In genomic region chr3:75906555-75907112, GRCh38 we compare ENCODE assay signal across 9 cellular contexts.
A peak's percentile ranks its signal among the peaks of the same experiment; 100 is the strongest.
DNase-seq lines count a peak whose midpoint lies in the region; ATAC-seq and TF ChIP-seq lines count a peak whose summit lies in the region.
"Had no signal": no experiment of that assay in that cellular context is flagged by ENCODE, and none has a peak within 500 bp of the region (broad histone marks: within the 10 kb centered on the region; RNA-seq: fewer than 3 reads in every experiment).

No MANE protein-coding gene starts in this region.

- WGBS in lung, 2 donors = 2 to 4% methylated on average over 37 of the region's 37 CpGs

- no peaks in the 10 kb centered on the region for H3K27me3 Mint-ChIP-seq in activated T-helper 1 cell treated with anti-CD3 and anti-CD28 coated beads, Interleukin-12 subunit alpha, Interleukin-12 subunit beta, Interleukin-2, Interleukin-4 antibody, amounts not matched to agents 30 ng/mL and 10 ng/mL and 1 ng/mL, durations not matched to agents 14 hours and 24 hours and 36 hours (ENCODE audit: insufficient read depth)

- H3K4me1 Mint-ChIP-seq in activated T-helper 1 cell treated with anti-CD3 and anti-CD28 coated beads, Interleukin-12 subunit alpha, Interleukin-12 subunit beta, Interleukin-2, Interleukin-4 antibody, amounts not matched to agents 30 ng/mL and 10 ng/mL and 1 ng/mL, durations not matched to agents 14 hours and 24 hours and 36 hours (ENCODE audit: low read depth) = no peaks in the 10 kb centered on the region

- H3K27me3 ChIP-seq in lung (ENCODE audit: control insufficient read depth, insufficient read depth) = no peaks in the 10 kb centered on the region

- peaks cover 4% of the 10 kb centered on the region for H3K9me3 Mint-ChIP-seq in activated T-helper 1 cell treated with anti-CD3 and anti-CD28 coated beads, Interleukin-12 subunit alpha, Interleukin-12 subunit beta, Interleukin-2, Interleukin-4 antibody, amounts not matched to agents 30 ng/mL and 10 ng/mL and 1 ng/mL, durations not matched to agents 14 hours and 24 hours and 36 hours

- no peaks in the 10 kb centered on the region for H3K4me1 ChIP-seq in lung (ENCODE audit: control insufficient read depth in 2 of 2, insufficient read depth in 2 of 2, low read length in 2 of 2)

- H3K4me3 Mint-ChIP-seq in activated T-helper 1 cell treated with anti-CD3 and anti-CD28 coated beads, Interleukin-12 subunit alpha, Interleukin-12 subunit beta, Interleukin-2, Interleukin-4 antibody, amounts not matched to agents 30 ng/mL and 10 ng/mL and 1 ng/mL, durations not matched to agents 14 hours and 24 hours and 36 hours = no peak overlapping the region

- DNase-seq in AG10803 (ENCODE audit: low read depth) (peak; percentile 0), NCI-H1105 (lab: John Stamatoyannopoulos, UW) (peak; percentile 25), caudate nucleus (lab: John Stamatoyannopoulos, UW) (peak in 36 of 61 donors; percentile 0 to 58 (median 18)), lung (ENCODE audit: low spot score) (no peak), T-helper 9 cell (no peak)
- DNase-seq in activated T-helper 1 cell treated with anti-CD3 and anti-CD28 coated beads, Interleukin-12 subunit alpha, Interleukin-12 subunit beta, Interleukin-2, Interleukin-4 antibody, amounts not matched to agents 30 ng/mL and 10 ng/mL and 1 ng/mL, durations not matched to agents 14 hours and 24 hours and 36 hours (ENCODE audit: low spot score) = no peak
- DNase-seq in activated CD4-positive, alpha-beta T cell treated with anti-CD3 and anti-CD28 coated beads, Interleukin-2, amount 50 U/mL, for 48 hours = no peak
- DNase-seq: dermis blood vessel endothelial cell had no signal

- H3K27ac Mint-ChIP-seq in activated T-helper 1 cell treated with anti-CD3 and anti-CD28 coated beads, Interleukin-12 subunit alpha, Interleukin-12 subunit beta, Interleukin-2, Interleukin-4 antibody, amounts not matched to agents 30 ng/mL and 10 ng/mL and 1 ng/mL, durations not matched to agents 14 hours and 24 hours and 36 hours = no peak overlapping the region

- no peaks in the 10 kb centered on the region for H3K36me3 ChIP-seq in lung (ENCODE audit: control insufficient read depth in 2 of 2, insufficient read depth in 2 of 2, low read length in 2 of 2)

- ATAC-seq in lung (ENCODE audit: insufficient read depth, low FRiP score) = peak; percentile 64
- ATAC-seq in GM18861 (IDR thresholded peaks at IDR 0.05; ENCODE audit: unreplicated experiment) = no peak

- H3K9me3 ChIP-seq in lung (ENCODE audit: control insufficient read depth in 2 of 2, insufficient read depth in 1 of 2, low read length in 1 of 2) = peaks cover 0 to 2% of the 10 kb centered on the region in 2 donors

- no peak overlapping the region for H3K4me3 ChIP-seq in AG10803 (ENCODE audit: low read length)
- no peak overlapping the region for H3K4me3 ChIP-seq in lung

- H3K27ac ChIP-seq in caudate nucleus (ENCODE audit: low read depth, low read length) (no peak overlapping the region), lung (ENCODE audit: low read depth in 1 of 2, low read length in 1 of 2) (no peak overlapping the region)

- intact Hi-C loops in activated T-helper 1 cell treated with anti-CD3 and anti-CD28 coated beads, Interleukin-12 subunit alpha, Interleukin-12 subunit beta, Interleukin-2, Interleukin-4 antibody, amounts not matched to agents 30 ng/mL and 10 ng/mL and 1 ng/mL, durations not matched to agents 14 hours and 24 hours and 36 hours (cut with micrococcal nuclease) = no loop called here

- no peak for TF ChIP-seq CTCF in AG10803 (conservative IDR thresholded peaks at IDR 0.05; ENCODE audit: low read length)
- no peak for TF ChIP-seq CTCF in lung (IDR thresholded peaks at IDR 0.05; ENCODE audit: control extremely low read depth, extremely low read depth)

- H3K36me3 Mint-ChIP-seq in activated T-helper 1 cell treated with anti-CD3 and anti-CD28 coated beads, Interleukin-12 subunit alpha, Interleukin-12 subunit beta, Interleukin-2, Interleukin-4 antibody, amounts not matched to agents 30 ng/mL and 10 ng/mL and 1 ng/mL, durations not matched to agents 14 hours and 24 hours and 36 hours (ENCODE audit: low read depth) = no peaks in the 10 kb centered on the region

Comparison
In these comparisons a context has a peak if more than half of its experiments do, and no peak if none do; other contexts are left out.
1. DNase-seq: peak in AG10803 (single experiment), NCI-H1105 (single experiment) and caudate nucleus (36 of 61); none in lung (single experiment), activated T-helper 1 cell treated with anti-CD3 and anti-CD28 coated beads, Interleukin-12 subunit alpha, Interleukin-12 subunit beta, Interleukin-2, Interleukin-4 antibody, amounts not matched to agents 30 ng/mL and 10 ng/mL and 1 ng/mL, durations not matched to agents 14 hours and 24 hours and 36 hours (single experiment), activated CD4-positive, alpha-beta T cell treated with anti-CD3 and anti-CD28 coated beads, Interleukin-2, amount 50 U/mL, for 48 hours (0 of 2) and T-helper 9 cell (single experiment).